6 cellular contexts compared by ENCODE assay signal in genomic region chr1:109499661-109500536, GRCh38. TPM values are rescaled to one million over a fixed set of nuclear protein-coding genes. Genes with fewer than 3 reads are reported as not detected.
DNase-seq lines count a peak whose midpoint lies in the region; ATAC-seq, FAIRE-seq and TF ChIP-seq lines count a peak whose summit lies in the region.

No MANE protein-coding gene starts in this region.

- H3K9me3 Mint-ChIP-seq in naive thymus-derived CD8-positive, alpha-beta T cell: no peaks in the 10 kb centered on the region

- TF ChIP-seq POLR2A in GM12892 (IDR thresholded peaks at IDR 0.05; ENCODE audit: low read depth, low read length): no peak

- peak overlapping the region; percentile 45 to 96 (median 85) for H3K4me3 Mint-ChIP-seq in naive thymus-derived CD8-positive, alpha-beta T cell

- H3K36me3 Mint-ChIP-seq in naive thymus-derived CD8-positive, alpha-beta T cell: peaks cover 0 to 36% (median 7%) of the 10 kb centered on the region in 3 donors

- H3K27ac Mint-ChIP-seq in naive thymus-derived CD8-positive, alpha-beta T cell: peak overlapping the region; percentile 92 to 99 (median 98)

- POLR2A ChIA-PET in naive thymus-derived CD8-positive, alpha-beta T cell (lab: Charles Lee): interaction anchor here (0.9 to 22.6 kb wide), 7 partner anchors 4 to 74 kb away, joined by 3 to 462 read pairs (median 16); partner anchors contain the start of genes AMIGO1, ATXN7L2, CYB561D1 and GPR61

- TF ChIP-seq CTCF in astrocyte of the cerebellum (IDR thresholded peaks at IDR 0.05; ENCODE audit: low read depth, low read length, missing control alignments): peak; percentile 52

- ATAC-seq in naive thymus-derived CD8-positive, alpha-beta T cell: no peak

- FAIRE-seq in GM12892 (lab: Jason Lieb, UNC): no peak

- peaks cover 45 to 93% (median 91%) of the 10 kb centered on the region in 4 donors for H3K4me1 Mint-ChIP-seq in naive thymus-derived CD8-positive, alpha-beta T cell

- DNase-seq in ELR (ENCODE audit: low read depth) (peak; percentile 73), NOMO-1 treated with dmso at 0.1 percent for 144 hours (lab: John Stamatoyannopoulos, UW; ENCODE audit: unreplicated experiment) (peak; percentile 33), astrocyte of the cerebellum (ENCODE audit: low read depth) (no peak), GOT3 (lab: John Stamatoyannopoulos, UW) (no peak), GM12892 (ENCODE audit: insufficient read length) (no peak)
- DNase-seq in naive thymus-derived CD8-positive, alpha-beta T cell: peak in 9 of 10 donors; percentile 52 to 82 (median 63)

- in situ Hi-C loops in astrocyte of the cerebellum (cut with HindIII; ENCODE audit: low sequenced_read_pairs): no loop called here

- H3K4me3 ChIP-seq in astrocyte of the cerebellum (ENCODE audit: low read depth, low read length): no peak overlapping the region

- no peaks in the 10 kb centered on the region for H3K27me3 Mint-ChIP-seq in naive thymus-derived CD8-positive, alpha-beta T cell

RNA-seq across cellular contexts. Expression of gene CYB561D1, which starts 6.0 kb away (rescaled TPM):
- 10 to 100 TPM; 29.5 to 33.6 TPM for total RNA-seq in naive thymus-derived CD8-positive, alpha-beta T cell
- polyA plus RNA-seq in naive thymus-derived CD8-positive, alpha-beta T cell: 10 to 100 TPM; 12.4 to 20.2 (median 13.9) TPM
- polyA plus RNA-seq in GM12892 (2012; ENCODE audit: missing spikeins): 4.7 TPM

RNA-seq across cellular contexts. Expression of gene AMIGO1, which starts 9.6 kb away (rescaled TPM):
- 10 to 100 TPM; 32.8 to 33.3 TPM for total RNA-seq in naive thymus-derived CD8-positive, alpha-beta T cell
- polyA plus RNA-seq in naive thymus-derived CD8-positive, alpha-beta T cell: 10 to 100 TPM; 17.8 to 42.2 (median 25.4) TPM
- polyA plus RNA-seq in GM12892 (2012; ENCODE audit: missing spikeins): 0.25 TPM

RNA-seq across cellular contexts. Expression of gene ATXN7L2, which starts 16.2 kb away (rescaled TPM):
- total RNA-seq in naive thymus-derived CD8-positive, alpha-beta T cell: 10 to 100 TPM; 12.7 to 14.1 TPM
- 10 to 100 TPM in 1 of 3 donors, 1 to 10 TPM in 2; 4.3 to 10.7 (median 8.6) TPM for polyA plus RNA-seq in naive thymus-derived CD8-positive, alpha-beta T cell
- polyA plus RNA-seq in GM12892 (2012; ENCODE audit: missing spikeins): 4.3 TPM

RNA-seq across cellular contexts. Expression of gene SYPL2, which starts 33.6 kb away (rescaled TPM):
- not detected for total RNA-seq in naive thymus-derived CD8-positive, alpha-beta T cell
- under 1 TPM in 1 of 3 donors, not detected in 2; 0.22 TPM for polyA plus RNA-seq in naive thymus-derived CD8-positive, alpha-beta T cell
- polyA plus RNA-seq in GM12892 (2012; ENCODE audit: missing spikeins): 0.21 TPM

RNA-seq across cellular contexts. Expression of gene GPR61, which starts 39.8 kb away (rescaled TPM):
- total RNA-seq in naive thymus-derived CD8-positive, alpha-beta T cell: 1 to 10 TPM; 1.0 to 1.2 TPM
- 1 to 10 TPM in 1 of 3 donors, under 1 TPM in 1, not detected in 1; 0.71 to 1.1 TPM for polyA plus RNA-seq in naive thymus-derived CD8-positive, alpha-beta T cell
- 0.47 TPM for polyA plus RNA-seq in GM12892 (2012; ENCODE audit: missing spikeins)

Comparison
In these comparisons a context has a peak if more than half of its experiments do, and no peak if none do; other contexts are left out.
1. DNase-seq: peak in ELR (single experiment), NOMO-1 treated with dmso at 0.1 percent for 144 hours (single experiment) and naive thymus-derived CD8-positive, alpha-beta T cell (9 of 10); none in astrocyte of the cerebellum (single experiment), GOT3 (single experiment) and GM12892 (single experiment).